ENCODE assay signal across 8 cellular contexts in the genomic region with DNA sequence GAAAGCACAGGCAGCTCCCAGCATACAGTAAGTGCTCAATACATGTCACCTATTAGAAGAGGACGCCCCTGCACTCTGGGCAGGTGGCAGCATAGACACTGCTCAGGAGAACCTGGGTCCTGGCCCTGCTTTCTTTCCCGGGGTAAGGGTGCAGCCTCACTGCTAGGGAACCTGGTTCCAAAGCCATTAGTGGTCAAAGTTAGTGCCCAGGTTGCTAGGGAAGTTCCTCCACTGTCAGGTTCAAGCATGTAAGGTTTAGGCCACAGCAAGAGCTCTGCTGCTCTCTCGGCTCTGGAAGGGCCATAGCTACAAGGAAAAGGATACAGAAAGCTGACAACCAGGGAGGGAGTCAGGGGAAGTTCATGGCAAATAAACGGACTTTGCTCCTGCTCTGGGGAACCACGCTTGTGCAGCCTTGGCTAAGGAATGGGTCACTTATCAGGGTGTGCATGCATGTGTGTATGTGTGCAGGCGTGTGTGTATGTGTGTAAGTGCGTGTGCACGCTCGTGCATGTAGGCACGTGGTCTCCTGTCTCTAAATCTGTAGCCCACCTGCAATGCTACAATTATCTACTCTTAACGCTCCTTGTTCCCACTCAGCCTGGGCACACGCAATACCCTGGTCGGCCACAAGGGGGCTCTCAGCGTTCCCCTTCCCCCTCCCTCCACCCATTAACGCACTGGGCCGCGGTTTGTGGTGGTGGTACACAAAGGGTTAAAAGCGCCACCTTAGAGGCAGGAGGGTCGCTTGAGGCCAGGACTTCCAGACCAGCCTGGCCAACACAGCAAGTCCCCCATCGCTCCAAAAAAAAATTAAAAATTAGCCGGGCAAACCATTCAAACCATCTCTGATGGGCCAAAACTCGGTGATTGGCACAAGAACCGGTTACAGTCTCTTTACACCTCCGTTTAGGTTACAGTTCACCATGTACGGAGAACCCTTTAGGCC. TPM values are rescaled to one million over a fixed set of nuclear protein-coding genes. Genes with fewer than 3 reads are reported as not detected.
DNase-seq lines count a peak whose midpoint lies in the region; ATAC-seq and TF ChIP-seq lines count a peak whose summit lies in the region.

No MANE protein-coding gene starts in this region.

- peak; percentile 97 for TF ChIP-seq CTCF in MM.1S (IDR thresholded peaks at IDR 0.05; ENCODE audit: low read length)
- TF ChIP-seq CTCF in coronary artery (IDR thresholded peaks at IDR 0.05) = peak; percentile 93
- peak; percentile 91 to 98 (median 96) for TF ChIP-seq CTCF in right lobe of liver (IDR thresholded peaks at IDR 0.05)

- H3K27ac ChIP-seq in MM.1S (ENCODE audit: low read length) = no peak overlapping the region
- H3K27ac ChIP-seq in coronary artery = no peak overlapping the region
- no peak overlapping the region for H3K27ac ChIP-seq in right lobe of liver

- peak; percentile 71 for DNase-seq in DMS 273 (lab: John Stamatoyannopoulos, UW; ENCODE audit: unreplicated experiment)
- DNase-seq in DMS 273 treated with DMSO at 0.1 percent for 48 hours (lab: John Stamatoyannopoulos, UW) = no peak
- DNase-seq in MM.1S = peak; percentile 40
- DNase-seq in activated CD4-positive, alpha-beta T cell treated with anti-CD3 and anti-CD28 coated beads for 36 hours = peak; percentile 86
- DNase-seq in coronary artery (ENCODE audit: low spot score) = no peak
- DNase-seq in right lobe of liver = peak; percentile 56 to 71 (median 64)
- peak; percentile 56 for DNase-seq in stimulated activated CD8-positive, alpha-beta memory T cell treated with anti-CD3 and anti-CD28 coated beads, Interleukin-12 subunit alpha, Interleukin-12 subunit beta, amount 100 ng/mL, for 1 hour (ENCODE audit: low read depth)

- ATAC-seq in activated CD4-positive, alpha-beta T cell treated with anti-CD3 and anti-CD28 coated beads for 36 hours = peak; percentile 87
- ATAC-seq in right lobe of liver (peak; percentile 89 to 95 (median 94)), HG02610 (IDR thresholded peaks at IDR 0.05; ENCODE audit: unreplicated experiment) (no peak)

- H3F3A ChIP-seq in MM.1S (ENCODE audit: insufficient read depth, low read length) = no peaks in the 10 kb centered on the region

- no peak overlapping the region for H3K27ac Mint-ChIP-seq in activated CD4-positive, alpha-beta T cell treated with anti-CD3 and anti-CD28 coated beads for 36 hours

- no peak for TF ChIP-seq POLR2A in right lobe of liver (IDR thresholded peaks at IDR 0.05)

- H3K4me3 Mint-ChIP-seq in activated CD4-positive, alpha-beta T cell treated with anti-CD3 and anti-CD28 coated beads for 36 hours = no peak overlapping the region

- POLR2A ChIA-PET in activated CD4-positive, alpha-beta T cell treated with anti-CD3 and anti-CD28 coated beads for 36 hours (lab: Charles Lee) = no interaction called here

- H3K27me3 ChIP-seq in MM.1S (replicated peaks; ENCODE audit: insufficient read depth, low read length) (no peaks in the 10 kb centered on the region), right lobe of liver (no peaks in the 10 kb centered on the region)

- no peaks in the 10 kb centered on the region for H4K20me1 ChIP-seq in MM.1S (ENCODE audit: insufficient read depth, low read length)

- intact Hi-C loops in activated CD4-positive, alpha-beta T cell treated with anti-CD3 and anti-CD28 coated beads for 36 hours (cut with DNase I, micrococcal nuclease) = loop anchor here (1.0 kb wide), 4 partner anchors 14 to 302 kb away; partner anchors contain the start of gene KDM8 (in 1 of the 2)
- intact Hi-C loops in right lobe of liver (cut with DNase I) = no loop called here

- H3K36me3 Mint-ChIP-seq in activated CD4-positive, alpha-beta T cell treated with anti-CD3 and anti-CD28 coated beads for 36 hours (ENCODE audit: low read depth) = peaks cover 2% of the 10 kb centered on the region

- H3K4me1 ChIP-seq in MM.1S (ENCODE audit: low read length) (no peaks in the 10 kb centered on the region; the same call in 1 of the 2 replicates), right lobe of liver (peaks cover 0 to 8% (median 0%) of the 10 kb centered on the region in 4 donors)

- CTCF ChIA-PET in activated CD4-positive, alpha-beta T cell treated with anti-CD3 and anti-CD28 coated beads for 36 hours (lab: Charles Lee) = interaction anchor here (0.6 to 5.0 kb wide), 26 partner anchors 11 to 628 kb away, joined by 3 to 37 read pairs (median 4); partner anchors contain the start of genes IL21R and KDM8

- H3K36me3 ChIP-seq in MM.1S (replicated peaks; ENCODE audit: insufficient read depth, low read length) (no peaks in the 10 kb centered on the region), right lobe of liver (no peaks in the 10 kb centered on the region)

- H3K9me3 ChIP-seq in MM.1S (replicated peaks; ENCODE audit: insufficient read depth, low read length) (no peaks in the 10 kb centered on the region), right lobe of liver (no peaks in the 10 kb centered on the region)

- no peaks in the 10 kb centered on the region for H3K79me2 ChIP-seq in MM.1S (ENCODE audit: low read length)

- H2AFZ ChIP-seq in MM.1S (ENCODE audit: low read length) = no peak overlapping the region

- H3K4me2 ChIP-seq in MM.1S (ENCODE audit: low read depth, low read length) = peak overlapping the region; percentile 33; the same call in 1 of the 2 replicates

- peaks cover 8% of the 10 kb centered on the region for H3K9me3 Mint-ChIP-seq in activated CD4-positive, alpha-beta T cell treated with anti-CD3 and anti-CD28 coated beads for 36 hours (ENCODE audit: low read depth)

- no peaks in the 10 kb centered on the region for H3K9me2 ChIP-seq in MM.1S (replicated peaks; ENCODE audit: insufficient read depth, low read length)

- peaks cover 9% of the 10 kb centered on the region for H3K4me1 Mint-ChIP-seq in activated CD4-positive, alpha-beta T cell treated with anti-CD3 and anti-CD28 coated beads for 36 hours

- H3K4me3 ChIP-seq in MM.1S (ENCODE audit: low read length) (no peak overlapping the region), coronary artery (no peak overlapping the region), right lobe of liver (no peak overlapping the region)

- H3K9ac ChIP-seq in MM.1S (ENCODE audit: low read length) = no peak overlapping the region

- 14% methylated on average over 23 of the region's 25 CpGs for WGBS in right lobe of liver (ENCODE audit: insufficient coverage, low coverage, low lambda C conversion rate, missing lambda C conversion rate)

- H3K27me3 Mint-ChIP-seq in activated CD4-positive, alpha-beta T cell treated with anti-CD3 and anti-CD28 coated beads for 36 hours = no peaks in the 10 kb centered on the region

RNA-seq across cellular contexts. Expression of gene KDM8, which starts 48.5 kb away (rescaled TPM):
- total RNA-seq in activated CD4-positive, alpha-beta T cell treated with anti-CD3 and anti-CD28 coated beads for 36 hours = 10 to 100 TPM in 1 of 2 experiments, 1 to 10 TPM in 1; 9.8 to 10.4 TPM
- total RNA-seq in right lobe of liver = 100 to 1,000 TPM in 1 of 6 experiments, 10 to 100 TPM in 5; 11.2 to 153 (median 66.7) TPM

Comparison
In these comparisons a context has a peak if more than half of its experiments do, and no peak if none do; other contexts are left out.
1. DNase-seq: peak in DMS 273 (single experiment), MM.1S (single experiment), activated CD4-positive, alpha-beta T cell treated with anti-CD3 and anti-CD28 coated beads for 36 hours (single experiment), right lobe of liver (3 of 3) and stimulated activated CD8-positive, alpha-beta memory T cell treated with anti-CD3 and anti-CD28 coated beads, Interleukin-12 subunit alpha, Interleukin-12 subunit beta, amount 100 ng/mL, for 1 hour (single experiment); none in DMS 273 treated with DMSO at 0.1 percent for 48 hours (single experiment) and coronary artery (single experiment).
2. intact Hi-C loops: an anchor here in activated CD4-positive, alpha-beta T cell treated with anti-CD3 and anti-CD28 coated beads for 36 hours (1.0 kb wide); none called in right lobe of liver.
3. Peak in every context shown above with its lines, with median percentiles within 50 percentile points of each other: CTCF ChIP-seq.